26 cellular contexts compared by ENCODE assay signal in genomic region chr3:94378322-94378721, GRCh38.
A peak's percentile ranks its signal among the peaks of the same experiment; 100 is the strongest.
DNase-seq lines count a peak whose midpoint lies in the region; ATAC-seq, FAIRE-seq and TF ChIP-seq lines count a peak whose summit lies in the region.
"Had no signal": no experiment of that assay in that cellular context is flagged by ENCODE, and none has a peak within 500 bp of the region (broad histone marks: within the 10 kb centered on the region; RNA-seq: fewer than 3 reads in every experiment).

No MANE protein-coding gene starts in this region.

- BruUV-seq in PC-9 (replicated peaks; lab: Mats Ljungman, UMichigan): no TSS peak

- POLR2A ChIA-PET in PC-9 (lab: Charles Lee; ENCODE audit: unreplicated experiment): no interaction called here

- H3K9me2 ChIP-seq in PC-9 (ENCODE audit: insufficient read depth): no peaks in the 10 kb centered on the region

- H3K4me1 ChIP-seq in pancreas (no peaks in the 10 kb centered on the region), PC-9 (replicated peaks; ENCODE audit: insufficient read depth) (no peaks in the 10 kb centered on the region)
- H3K4me1 ChIP-seq: BE2C, BLaER1 had no signal

- ATAC-seq in left colon (peak; percentile 95), pancreas (no peak)
- ATAC-seq: GM12878 had no signal

- H4K20me1 ChIP-seq in PC-9 (ENCODE audit: insufficient read depth): no peaks in the 10 kb centered on the region
- H4K20me1 ChIP-seq: BLaER1 had no signal

- no peak for TF ChIP-seq POLR2A in erythroblast (IDR thresholded peaks at IDR 0.05; ENCODE audit: low read length)

- 66 to 73% methylated on average over 1 of the region's 1 CpG for WGBS in pancreas, 2 donors

- H3K4me2 ChIP-seq in PC-9: no peak overlapping the region
- H3K4me2 ChIP-seq: BLaER1 had no signal

- TF ChIP-seq CTCF in pancreas (IDR thresholded peaks at IDR 0.05): no peak
- no peak for TF ChIP-seq CTCF in GM20000 (IDR thresholded peaks at IDR 0.05; ENCODE audit: extremely low read depth, missing control alignments)
- no peak for TF ChIP-seq CTCF in PC-9 (conservative IDR thresholded peaks at IDR 0.05)

- H3K4me3 ChIP-seq in pancreas (no peak overlapping the region), PC-9 (no peak overlapping the region)
- H3K4me3 ChIP-seq: BLaER1, GM12878 had no signal

- CTCF ChIA-PET in PC-9 (lab: Charles Lee): no interaction called here

- H3F3A ChIP-seq in PC-9 (ENCODE audit: insufficient read depth, low read depth): no peaks in the 10 kb centered on the region

- H3K27me3 ChIP-seq in pancreas (no peaks in the 10 kb centered on the region), PC-9 (ENCODE audit: insufficient read depth, low read depth) (no peaks in the 10 kb centered on the region)
- H3K27me3 ChIP-seq: BE2C, BLaER1 had no signal

- FAIRE-seq in colon (lab: Jason Lieb, UNC) (peak; percentile 86), pancreas (lab: Jason Lieb, UNC) (peak; percentile 45)
- FAIRE-seq: A204.1, GM12892, GM18507 had no signal

- H3K9me3 ChIP-seq in pancreas (no peaks in the 10 kb centered on the region), PC-9 (ENCODE audit: insufficient read depth, low read depth) (no peaks in the 10 kb centered on the region)
- H3K9me3 ChIP-seq: BE2C, BLaER1 had no signal

- no peak overlapping the region for H2AFZ ChIP-seq in PC-9

- H3K36me3 ChIP-seq in pancreas: no peaks in the 10 kb centered on the region
- no peaks in the 10 kb centered on the region for H3K36me3 ChIP-seq in PC-9 (ENCODE audit: low read depth)
- H3K36me3 ChIP-seq: BE2C, BLaER1 had no signal

- H3K27ac ChIP-seq in pancreas: no peak overlapping the region
- no peak overlapping the region for H3K27ac ChIP-seq in PC-9
- H3K27ac ChIP-seq: BLaER1 had no signal

- intact Hi-C loops in left colon (cut with DNase I, micrococcal nuclease): no loop called here
- intact Hi-C loops in pancreas (cut with DNase I): no loop called here
- intact Hi-C loops in PC-9 (cut with micrococcal nuclease; ENCODE audit: unreplicated experiment): loop anchor here (10.0 kb wide), 2 partner anchors 56 to 126 kb away; no protein-coding TSS in a partner anchor

- no peaks in the 10 kb centered on the region for H3K79me2 ChIP-seq in PC-9 (ENCODE audit: low read depth)

- DNase-seq in left colon: no peak
- DNase-seq in pancreas: no peak
- DNase-seq in GM20000 (ENCODE audit: low spot score): no peak
- DNase-seq in PC-9: no peak
- no peak for DNase-seq in erythroblast (lab: John Stamatoyannopoulos, UW)
- DNase-seq: 8988T; ACHN; BE2C; C1 segment of cervical spinal cord; CD4-positive, alpha-beta memory T cell; CD4-positive, CD25-positive, alpha-beta regulatory T cell; CD8-positive, alpha-beta memory T cell; COR-L47; DMS 273 treated with DMSO at 0.1 percent for 48 hours; DMS153; DMS53; DMS79; DND-41; EL; GDM1 had no signal
